Comparison of ENCODE assay signal across 15 cellular contexts in the genomic region with DNA sequence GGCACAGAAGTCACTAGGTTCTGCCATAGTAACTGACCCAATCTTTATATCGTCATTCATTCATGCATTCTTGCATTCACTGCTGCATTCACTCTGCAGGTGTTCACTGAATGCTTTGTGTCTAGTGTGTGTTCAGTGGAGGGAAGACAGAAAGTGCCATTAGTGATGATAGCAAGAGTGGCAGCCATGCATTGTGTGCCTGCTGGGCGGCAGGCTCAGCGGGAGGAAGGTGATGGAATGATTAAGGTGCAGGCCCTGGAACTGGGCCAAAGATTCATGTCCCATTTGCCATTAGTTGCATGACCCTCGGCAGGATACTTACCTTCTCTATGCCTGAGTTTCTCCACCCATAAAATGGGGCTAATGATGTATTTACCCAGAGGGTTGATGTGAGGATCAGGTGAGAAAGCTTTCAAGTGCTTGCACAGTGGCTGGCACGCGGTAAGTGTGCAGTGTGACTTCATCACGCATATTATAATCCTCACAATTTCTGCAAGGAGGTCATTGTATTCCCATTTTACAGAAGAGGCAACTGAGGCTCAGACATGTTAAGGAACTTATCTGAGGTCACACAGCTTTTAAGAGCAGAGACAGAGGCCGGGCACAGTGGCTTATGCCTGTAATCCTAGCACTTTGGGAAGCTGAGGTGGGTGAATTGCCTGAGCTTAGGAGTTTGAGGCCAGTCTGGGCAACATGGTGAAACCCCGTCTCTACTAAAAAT.
"Had no signal": no experiment of that assay in that cellular context is flagged by ENCODE, and none has a peak within 500 bp of the region (broad histone marks: within the 10 kb centered on the region; RNA-seq: fewer than 3 reads in every experiment).

No MANE protein-coding gene starts in this region.

- H3K27ac ChIP-seq: body of pancreas, hepatocyte, stomach, thoracic aorta had no signal

- H2AFZ ChIP-seq: hepatocyte had no signal

- H3K4me3 Mint-ChIP-seq: activated naive CD4-positive, alpha-beta T cell treated with anti-CD3 and anti-CD28 coated beads, Interleukin-2, amount 50 U/mL, for 24 hours; dendritic cell treated with granulocyte-macrophage colony-stimulating factor and Interleukin-4, amounts not matched to agents 40 ng/mL and 50 ng/mL, for 4 days; natural killer cell treated with Interleukin-12 subunit alpha and Interleukin-12 subunit beta and Interleukin-15 and Interleukin-18, amount 100 ng/mL, for 72 hours had no signal

- H3K36me3 ChIP-seq: thoracic aorta had no signal

- H3K9me3 ChIP-seq: body of pancreas, stomach, thoracic aorta had no signal

- H3K4me1 Mint-ChIP-seq: activated naive CD4-positive, alpha-beta T cell treated with anti-CD3 and anti-CD28 coated beads, Interleukin-2, amount 50 U/mL, for 24 hours had no signal

- H3K36me3 Mint-ChIP-seq: natural killer cell treated with Interleukin-12 subunit alpha and Interleukin-12 subunit beta and Interleukin-15 and Interleukin-18, amount 100 ng/mL, for 72 hours had no signal

- H3K27me3 ChIP-seq: body of pancreas, hepatocyte, stomach had no signal

- H3K4me3 ChIP-seq: body of pancreas, hepatocyte, stomach, thoracic aorta had no signal

- H3K79me2 ChIP-seq: hepatocyte had no signal

- H3K4me2 ChIP-seq: hepatocyte had no signal

- H3K27ac Mint-ChIP-seq: activated naive CD4-positive, alpha-beta T cell treated with anti-CD3 and anti-CD28 coated beads, Interleukin-2, amount 50 U/mL, for 24 hours; dendritic cell treated with granulocyte-macrophage colony-stimulating factor and Interleukin-4, amounts not matched to agents 40 ng/mL and 50 ng/mL, for 4 days; natural killer cell treated with Interleukin-12 subunit alpha and Interleukin-12 subunit beta and Interleukin-15 and Interleukin-18, amount 100 ng/mL, for 72 hours had no signal

- DNase-seq: activated CD4-positive, CD25-positive, alpha-beta regulatory T cell; amniotic stem cell; body of pancreas; erythroblast; kidney; left ventricle myocardium superior; mesenchymal stem cell; stimulated activated CD4-positive, alpha-beta T cell treated with anti-CD3 and anti-CD28 coated beads, Interleukin-4, amount 100 ng/mL, for 1 hour; stomach had no signal

- H3K9me3 Mint-ChIP-seq: activated naive CD4-positive, alpha-beta T cell treated with anti-CD3 and anti-CD28 coated beads, Interleukin-2, amount 50 U/mL, for 24 hours; dendritic cell treated with granulocyte-macrophage colony-stimulating factor and Interleukin-4, amounts not matched to agents 40 ng/mL and 50 ng/mL, for 4 days; natural killer cell treated with Interleukin-12 subunit alpha and Interleukin-12 subunit beta and Interleukin-15 and Interleukin-18, amount 100 ng/mL, for 72 hours had no signal

- ATAC-seq: body of pancreas; left ventricle myocardium superior; natural killer cell treated with Interleukin-12 subunit alpha and Interleukin-12 subunit beta and Interleukin-15 and Interleukin-18, amount 100 ng/mL, for 72 hours had no signal

- H3K27me3 Mint-ChIP-seq: activated naive CD4-positive, alpha-beta T cell treated with anti-CD3 and anti-CD28 coated beads, Interleukin-2, amount 50 U/mL, for 24 hours; natural killer cell treated with Interleukin-12 subunit alpha and Interleukin-12 subunit beta and Interleukin-15 and Interleukin-18, amount 100 ng/mL, for 72 hours had no signal

- H3K4me1 ChIP-seq: body of pancreas, stomach had no signal

- FAIRE-seq: kidney, TTC549 had no signal
